In genomic region chr2:220775856-220776467, GRCh38 we compare ENCODE assay signal across 26 cellular contexts.
DNase-seq lines count a peak whose midpoint lies in the region; ATAC-seq and TF ChIP-seq lines count a peak whose summit lies in the region.
"Had no signal": no experiment of that assay in that cellular context is flagged by ENCODE, and none has a peak within 500 bp of the region (broad histone marks: within the 10 kb centered on the region; RNA-seq: fewer than 3 reads in every experiment).

No MANE protein-coding gene starts in this region.

- H3K4me2 ChIP-seq in GM23248 (ENCODE audit: unreplicated experiment): no peak overlapping the region
- H3K4me2 ChIP-seq in neural cell (ENCODE audit: low read length): no peak overlapping the region

- H3K9me3 ChIP-seq in GM23248 (ENCODE audit: low read depth) (no peaks in the 10 kb centered on the region), ectodermal cell (ENCODE audit: control insufficient read depth, low read length) (no peaks in the 10 kb centered on the region), neural cell (ENCODE audit: low read length) (no peaks in the 10 kb centered on the region)
- H3K9me3 ChIP-seq: Peyer's patch, SJCRH30, tibial artery had no signal

- TF ChIP-seq CTCF in neural cell (IDR thresholded peaks at IDR 0.05; ENCODE audit: poor library complexity, severe bottlenecking) (no peak), coronary artery (IDR thresholded peaks at IDR 0.05) (no peak)

- H3K27ac ChIP-seq in GM23248 (no peak overlapping the region), ectodermal cell (ENCODE audit: insufficient read depth, low read depth, low read length, poor library complexity, severe bottlenecking) (peak overlapping the region; percentile 36), neural cell (ENCODE audit: low read length) (peak overlapping the region; percentile 54), coronary artery (no peak overlapping the region)
- H3K27ac ChIP-seq: foreskin keratinocyte, Peyer's patch, SJCRH30, tibial artery had no signal

- H3K9me2 ChIP-seq in GM23248 (ENCODE audit: insufficient read depth) (no peaks in the 10 kb centered on the region), neural cell (ENCODE audit: insufficient read depth, low read length) (no peaks in the 10 kb centered on the region)

- H3K27me3 ChIP-seq in GM23248 (replicated peaks; ENCODE audit: insufficient read depth) (no peaks in the 10 kb centered on the region), ectodermal cell (ENCODE audit: control insufficient read depth, insufficient read depth, low read length, poor library complexity, severe bottlenecking) (no peaks in the 10 kb centered on the region), neural cell (ENCODE audit: insufficient read depth, low read depth, low read length) (no peaks in the 10 kb centered on the region)
- H3K27me3 ChIP-seq: foreskin keratinocyte, Peyer's patch, SJCRH30, tibial artery had no signal

- in situ Hi-C loops in GM23248 (cut with MboI): no loop called here

- H3K36me3 ChIP-seq in GM23248 (ENCODE audit: low read depth) (no peaks in the 10 kb centered on the region), ectodermal cell (ENCODE audit: control insufficient read depth, insufficient read depth, low read length) (no peaks in the 10 kb centered on the region), neural cell (ENCODE audit: insufficient read depth, low read length) (no peaks in the 10 kb centered on the region)
- H3K36me3 ChIP-seq: Peyer's patch, SJCRH30, tibial artery had no signal

- peak; percentile 17 for TF ChIP-seq RAD21 in neural cell (conservative IDR thresholded peaks at IDR 0.05)

- H3K4me3 ChIP-seq in GM23248 (no peak overlapping the region), ectodermal cell (ENCODE audit: insufficient read depth, low read depth, low read length) (no peak overlapping the region), neural cell (ENCODE audit: low read length) (no peak overlapping the region), coronary artery (no peak overlapping the region)
- H3K4me3 ChIP-seq: Peyer's patch, SJCRH30, tibial artery had no signal

- H2AFZ ChIP-seq in GM23248: no peak overlapping the region
- peak overlapping the region; percentile 19 for H2AFZ ChIP-seq in neural cell (ENCODE audit: low read depth, low read length)

- H4K20me1 ChIP-seq in GM23248 (ENCODE audit: insufficient read depth) (no peaks in the 10 kb centered on the region), neural cell (ENCODE audit: insufficient read depth) (no peaks in the 10 kb centered on the region)

- ATAC-seq in HG03342 (IDR thresholded peaks at IDR 0.05; ENCODE audit: unreplicated experiment): no peak
- ATAC-seq: activated CD4-positive, CD25-positive, alpha-beta regulatory T cell treated with anti-CD3 and anti-CD28 coated beads, Interleukin-2, amount 50 U/mL, for 24 hours; activated CD8-positive, alpha-beta T cell treated with anti-CD3 and anti-CD28 coated beads for 36 hours; foreskin keratinocyte; sciatic nerve; stimulated activated naive CD8-positive, alpha-beta T cell treated with anti-CD3 and anti-CD28 coated beads, Interleukin-15, amount 100 ng/mL, for 72 hours; T-cell had no signal

- H3K4me1 ChIP-seq in GM23248 (ENCODE audit: insufficient read depth): peaks cover 22% of the 10 kb centered on the region
- peaks cover 19% of the 10 kb centered on the region for H3K4me1 ChIP-seq in ectodermal cell (ENCODE audit: control insufficient read depth, insufficient read depth, low read length)
- H3K4me1 ChIP-seq: foreskin keratinocyte, Peyer's patch, SJCRH30 had no signal

- H3K9ac ChIP-seq in GM23248 (no peak overlapping the region), neural cell (ENCODE audit: low read length) (no peak overlapping the region)

- 33 to 34% methylated on average over 2 of the region's 2 CpGs for WGBS in GM23248 (ENCODE audit: low coverage in 1 of 2, low lambda C conversion rate in 2 of 2, missing lambda C conversion rate in 2 of 2), 2 experiments
- WGBS in ectodermal cell, 2 experiments: 26 to 37% methylated on average over 2 of the region's 2 CpGs

- DNase-seq in GM23248 (peak; percentile 19), NCI-H146 (lab: John Stamatoyannopoulos, UW) (peak; percentile 37), coronary artery (ENCODE audit: low spot score) (no peak)
- no peak for DNase-seq in activated naive CD4-positive, alpha-beta T cell (lab: John Stamatoyannopoulos, UW)
- DNase-seq: activated CD8-positive, alpha-beta T cell treated with anti-CD3 and anti-CD28 coated beads for 36 hours; activated effector memory CD4-positive, alpha-beta T cell treated with Interleukin-2 at 50 U/mL for 16 hours; activated naive CD8-positive, alpha-beta T cell treated with anti-CD3 and anti-CD28 coated beads, Interleukin-2, amount 10 ng/mL, durations not matched to agents 7 days and 5 days; activated T-cell treated with anti-CD3 and anti-CD28 coated beads for 4 hours; cerebellar nuclear complex; effector CD4-positive, alpha-beta T cell; erythroblast; foreskin keratinocyte; MV-4-11; NCI-H187 treated with DMSO at 0.1 percent for 48 hours; NCI-H226; Peyer's patch; SJCRH30; stimulated activated CD4-positive, alpha-beta T cell treated with anti-CD3 and anti-CD28 coated beads, Interleukin-15, amount 100 ng/mL, for 24 hours; stimulated activated naive CD8-positive, alpha-beta T cell treated with anti-CD3 and anti-CD28 coated beads, Interleukin-15, amount 100 ng/mL, for 72 hours; T-cell; tibial artery had no signal

- TF ChIP-seq EP300 in neural cell (conservative IDR thresholded peaks at IDR 0.05; ENCODE audit: poor library complexity, severe bottlenecking): peak; percentile 21

- H3F3A ChIP-seq in GM23248 (ENCODE audit: insufficient read depth): 0 out of 2 replicates have a peak, but pooled peaks cover 7% of the 10 kb centered on the region
- H3F3A ChIP-seq in neural cell (ENCODE audit: insufficient read depth, low read length, poor library complexity, severe bottlenecking): no peaks in the 10 kb centered on the region

- H3K79me2 ChIP-seq in GM23248 (ENCODE audit: insufficient read depth) (no peaks in the 10 kb centered on the region), neural cell (replicated peaks; ENCODE audit: insufficient read depth, low read length) (no peaks in the 10 kb centered on the region)

TF ChIP-seq in neural cell, 6 proteins besides CTCF, POLR2A, EP300 and RAD21:
- TF ChIP-seq REST (IDR thresholded peaks at IDR 0.05; ENCODE audit: borderline replicate concordance): peak; percentile 62
- no peak for TF ChIP-seq EZH2 (IDR thresholded peaks at IDR 0.05; ENCODE audit: borderline replicate concordance, insufficient read depth, low read length, poor library complexity, severe bottlenecking)
- no peak for TF ChIP-seq MXI1 (conservative IDR thresholded peaks at IDR 0.05; ENCODE audit: poor library complexity, severe bottlenecking)
- peak; percentile 84 for TF ChIP-seq POLR2AphosphoS5 (IDR thresholded peaks at IDR 0.05)

Comparison
In these comparisons a context has a peak if more than half of its experiments do, and no peak if none do; other contexts are left out.
1. DNase-seq: peak in GM23248 (single experiment) and NCI-H146 (single experiment); none in coronary artery (single experiment) and activated naive CD4-positive, alpha-beta T cell (0 of 4).
2. H3K27ac ChIP-seq: peak in ectodermal cell (single experiment) and neural cell (single experiment); none in GM23248 (single experiment) and coronary artery (0 of 2).